8 cellular contexts compared by ENCODE assay signal in the genomic region with DNA sequence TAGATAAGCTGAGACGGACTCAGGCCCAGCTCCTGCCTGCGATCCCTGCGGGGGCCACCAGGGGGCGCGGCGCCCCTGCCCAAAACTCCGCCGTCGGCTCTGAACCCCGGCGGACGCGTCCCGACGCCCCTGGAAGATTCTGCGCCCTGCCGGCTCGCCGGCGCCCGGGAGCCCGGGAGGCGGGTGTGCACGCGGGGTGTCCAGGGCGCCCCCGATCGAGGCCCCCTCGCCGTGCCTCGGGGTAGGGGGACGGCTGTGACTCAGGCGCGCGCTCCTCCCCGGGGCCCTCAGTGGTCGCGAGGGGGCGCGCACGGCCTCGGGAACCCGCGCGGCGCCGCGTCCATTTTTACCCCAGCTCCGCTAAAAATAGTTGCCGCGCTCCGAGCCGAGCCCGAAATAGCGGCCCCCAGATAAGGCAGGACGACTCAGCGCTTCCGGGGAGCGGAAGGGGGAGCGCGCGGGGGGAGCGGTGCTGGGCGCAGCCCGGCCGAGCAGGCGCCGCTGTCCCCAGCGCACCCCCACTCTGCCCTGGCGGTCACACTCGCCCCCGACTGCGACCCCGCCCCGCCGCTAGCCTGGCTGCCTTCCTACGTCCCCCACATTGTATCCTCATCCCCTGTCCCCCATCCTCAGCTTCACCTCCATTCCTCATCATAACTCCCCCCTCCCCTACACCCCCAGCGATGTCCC. TPM values are rescaled to one million over a fixed set of nuclear protein-coding genes. Genes with fewer than 3 reads are reported as not detected.
DNase-seq lines count a peak whose midpoint lies in the region; ATAC-seq and TF ChIP-seq lines count a peak whose summit lies in the region.

No MANE protein-coding gene starts in this region.

- peaks cover 15 to 52% (median 45%) of the 10 kb centered on the region in 6 donors for H3K4me1 ChIP-seq in spleen

- intact Hi-C loops in spleen (cut with DNase I; ENCODE audit: low total_unique reads), result loop anchor here (2.0 kb wide), 1 partner anchor 39 kb away; no protein-coding TSS in a partner anchor

- peak; percentile 67 for ATAC-seq in HG02678 (IDR thresholded peaks at IDR 0.05; ENCODE audit: unreplicated experiment)

- peak overlapping the region; percentile 74 for H3K27ac ChIP-seq in VCaP
- H3K27ac ChIP-seq in spleen, result peak overlapping the region; percentile 76 to 96 (median 92)

- H3K27me3 ChIP-seq in spleen (replicated peaks in 1 of 7), result no peaks in the 10 kb centered on the region

- in situ Hi-C loops in T47D (cut with HindIII; ENCODE audit: low pct_unique_long_range_greater_than_20kb, low sequenced_read_pairs), result no loop called here

- H3K36me3 ChIP-seq in spleen, result no peaks in the 10 kb centered on the region

- peak; percentile 67 to 75 for DNase-seq in NCI-H2081 (lab: John Stamatoyannopoulos, UW)
- DNase-seq in NCI-H2081 treated with DMSO at 0.1 percent for 48 hours (lab: John Stamatoyannopoulos, UW), result no peak
- peak; percentile 77 for DNase-seq in NCI-H1694 treated with DMSO at 0.1 percent for 48 hours (lab: John Stamatoyannopoulos, UW)
- DNase-seq in T47D (ENCODE audit: low read depth in 1 of 2, low spot score in 1 of 2), result peak; percentile 56 to 62
- peak; percentile 61 for DNase-seq in iPS-NIHi7 (ENCODE audit: extremely low spot score)
- DNase-seq in spleen, result peak; percentile 96

- TF ChIP-seq POLR2A in spleen (IDR thresholded peaks at IDR 0.05), result no peak

- TF ChIP-seq CTCF in VCaP (conservative IDR thresholded peaks at IDR 0.05) (peak; percentile 100), spleen (IDR thresholded peaks at IDR 0.05 in 8 of 11, conservative IDR thresholded peaks at IDR 0.05 in 3 of 11) (peak; percentile 95 to 100 (median 98))

- 0 to 2% (median 0%) methylated on average over 41 to 78 of the region's 78 CpGs for WGBS in spleen, 5 donors

- no peaks in the 10 kb centered on the region for H3K9me3 ChIP-seq in spleen

- H3K4me3 ChIP-seq in spleen, result peak overlapping the region; percentile 55 to 87 (median 66)

RNA-seq across cellular contexts. Expression of a gene that starts 16.0 kb away (rescaled TPM):
- total RNA-seq in spleen, result 10 to 100 TPM; 47.3 to 69.4 (median 59.7) TPM
- 10 to 100 TPM; 45.3 to 54.6 (median 50.0) TPM for polyA plus RNA-seq in spleen

RNA-seq across cellular contexts. Expression of a gene that starts 28.1 kb away (rescaled TPM):
- total RNA-seq in spleen, result 10 to 100 TPM in 2 of 7 donors, 1 to 10 TPM in 4, under 1 TPM in 1; 0.92 to 41.7 (median 1.6) TPM
- polyA plus RNA-seq in spleen, result 1 to 10 TPM in 2 of 3 donors, under 1 TPM in 1; 0.42 to 2.2 (median 1.3) TPM

RNA-seq across cellular contexts. Expression of a gene that starts 33.3 kb away (rescaled TPM):
- total RNA-seq in spleen, result 1 to 10 TPM; 2.6 to 4.3 (median 3.1) TPM
- polyA plus RNA-seq in spleen, result 1 to 10 TPM; 2.1 to 4.3 (median 2.5) TPM

RNA-seq across cellular contexts. Expression of a gene that starts 34.8 kb away (rescaled TPM):
- total RNA-seq in spleen, result 10 to 100 TPM in 5 of 7 donors, 1 to 10 TPM in 2; 3.9 to 18.1 (median 12.5) TPM
- polyA plus RNA-seq in spleen, result 10 to 100 TPM in 1 of 3 donors, 1 to 10 TPM in 2; 7.5 to 13.2 (median 8.8) TPM

RNA-seq across cellular contexts. Expression of a gene that starts 57.1 kb away (rescaled TPM):
- 10 to 100 TPM in 6 of 7 donors, 1 to 10 TPM in 1; 9.2 to 22.6 (median 15.1) TPM for total RNA-seq in spleen
- polyA plus RNA-seq in spleen, result 1 to 10 TPM; 4.9 to 7.9 (median 7.6) TPM
